Comparison of ENCODE assay signal across 36 cellular contexts in genomic region chr7:56810466-56810865, GRCh38.
"Had no signal": no experiment of that assay in that cellular context is flagged by ENCODE, and none has a peak within 500 bp of the region (broad histone marks: within the 10 kb centered on the region; RNA-seq: fewer than 3 reads in every experiment).

No MANE protein-coding gene starts in this region.

- ATAC-seq: activated CD8-positive, alpha-beta T cell treated with anti-CD3 and anti-CD28 coated beads for 36 hours; activated naive CD4-positive, alpha-beta T cell treated with anti-CD3 and anti-CD28 coated beads, Interleukin-2, amount 50 U/mL, for 72 hours; activated T-cell treated with anti-CD3 and anti-CD28 coated beads, Interleukin-2, amount 50 U/mL, for 4 hours; activated T-cell treated with anti-CD3 and anti-CD28 coated beads, Interleukin-2, amount 50 U/mL, for 72 hours; activated T-helper 17 cell treated with anti-CD3 and anti-CD28 coated beads, Interleukin-2, amount 50 U/mL, for 72 hours had no signal

- H3K4me3 Mint-ChIP-seq: activated B cell treated with CpG ODN at 0.5 μM for 24 hours; activated CD4-positive, alpha-beta memory T cell treated with anti-CD3 and anti-CD28 coated beads for 36 hours; activated CD4-positive, alpha-beta T cell treated with anti-CD3 and anti-CD28 coated beads, Interleukin-2, amount 10 ng/mL, durations not matched to agents 24 days and 14 days; activated CD8-positive, alpha-beta T cell treated with anti-CD3 and anti-CD28 coated beads for 36 hours; activated naive CD4-positive, alpha-beta T cell treated with anti-CD3 and anti-CD28 coated beads for 36 hours; activated naive CD8-positive, alpha-beta T cell treated with anti-CD3 and anti-CD28 coated beads for 36 hours; activated T-cell treated with anti-CD3 and anti-CD28 coated beads, Interleukin-2, amount 50 U/mL, for 4 hours; activated T-cell treated with anti-CD3 and anti-CD28 coated beads, Interleukin-2, amount 50 U/mL, for 72 hours; activated T-helper 1 cell treated with anti-CD3 and anti-CD28 coated beads, Interleukin-12 subunit alpha, Interleukin-12 subunit beta, Interleukin-2, Interleukin-4 antibody, amounts not matched to agents 30 ng/mL and 10 ng/mL and 1 ng/mL, durations not matched to agents 14 hours and 24 hours and 36 hours; activated T-helper 17 cell treated with anti-CD3 and anti-CD28 coated beads, Interleukin-2, amount 50 U/mL, for 72 hours; brain; central memory CD8-positive, alpha-beta T cell; T-helper 1 cell treated with Interleukin-12 subunit alpha and Interleukin-12 subunit beta and Interleukin-4 antibody, amounts not matched to agents 30 μg/mL and 1 μg/mL, for 36 hours; T-helper 2 cell treated with Interferon-gamma antibody and Interleukin-4, amounts not matched to agents 5 μg/mL and 100 μg/mL, for 36 hours had no signal

- H3K27ac Mint-ChIP-seq: activated B cell treated with CpG ODN at 0.5 μM for 24 hours; activated CD4-positive, alpha-beta memory T cell treated with anti-CD3 and anti-CD28 coated beads for 36 hours; activated CD4-positive, alpha-beta T cell treated with anti-CD3 and anti-CD28 coated beads, Interleukin-2, amount 10 ng/mL, durations not matched to agents 24 days and 14 days; activated CD8-positive, alpha-beta T cell treated with anti-CD3 and anti-CD28 coated beads for 36 hours; activated naive CD4-positive, alpha-beta T cell treated with anti-CD3 and anti-CD28 coated beads for 36 hours; activated naive CD4-positive, alpha-beta T cell treated with anti-CD3 and anti-CD28 coated beads, Interleukin-2, amount 50 U/mL, for 72 hours; activated naive CD8-positive, alpha-beta T cell treated with anti-CD3 and anti-CD28 coated beads for 36 hours; activated T-cell treated with anti-CD3 and anti-CD28 coated beads, Interleukin-2, amount 50 U/mL, for 72 hours; activated T-helper 1 cell treated with anti-CD3 and anti-CD28 coated beads, Interleukin-12 subunit alpha, Interleukin-12 subunit beta, Interleukin-2, Interleukin-4 antibody, amounts not matched to agents 30 ng/mL and 10 ng/mL and 1 ng/mL, durations not matched to agents 14 hours and 24 hours and 36 hours; activated T-helper 17 cell treated with anti-CD3 and anti-CD28 coated beads, Interleukin-2, amount 50 U/mL, for 72 hours; brain; T-helper 1 cell treated with Interleukin-12 subunit alpha and Interleukin-12 subunit beta and Interleukin-4 antibody, amounts not matched to agents 30 μg/mL and 1 μg/mL, for 36 hours; T-helper 2 cell treated with Interferon-gamma antibody and Interleukin-4, amounts not matched to agents 5 μg/mL and 100 μg/mL, for 36 hours had no signal

- H3K27me3 Mint-ChIP-seq: activated B cell treated with CpG ODN at 0.5 μM for 24 hours; activated CD4-positive, alpha-beta memory T cell treated with anti-CD3 and anti-CD28 coated beads for 36 hours; activated CD4-positive, alpha-beta T cell treated with anti-CD3 and anti-CD28 coated beads, Interleukin-2, amount 10 ng/mL, durations not matched to agents 24 days and 14 days; activated CD8-positive, alpha-beta T cell treated with anti-CD3 and anti-CD28 coated beads for 36 hours; activated naive CD8-positive, alpha-beta T cell treated with anti-CD3 and anti-CD28 coated beads for 36 hours; activated T-helper 17 cell treated with anti-CD3 and anti-CD28 coated beads, Interleukin-2, amount 50 U/mL, for 72 hours; brain; central memory CD8-positive, alpha-beta T cell had no signal

- H3K36me3 Mint-ChIP-seq: activated CD4-positive, alpha-beta memory T cell treated with anti-CD3 and anti-CD28 coated beads for 36 hours; activated naive CD8-positive, alpha-beta T cell treated with anti-CD3 and anti-CD28 coated beads for 36 hours; brain had no signal

- H3K9me3 Mint-ChIP-seq: activated B cell treated with CpG ODN at 0.5 μM for 24 hours; activated CD4-positive, alpha-beta T cell treated with anti-CD3 and anti-CD28 coated beads, Interleukin-2, amount 10 ng/mL, durations not matched to agents 24 days and 14 days; activated CD8-positive, alpha-beta T cell treated with anti-CD3 and anti-CD28 coated beads for 36 hours; activated naive CD4-positive, alpha-beta T cell treated with anti-CD3 and anti-CD28 coated beads for 36 hours; activated naive CD4-positive, alpha-beta T cell treated with anti-CD3 and anti-CD28 coated beads, Interleukin-2, amount 50 U/mL, for 72 hours; activated naive CD8-positive, alpha-beta T cell treated with anti-CD3 and anti-CD28 coated beads for 36 hours; activated T-cell treated with anti-CD3 and anti-CD28 coated beads, Interleukin-2, amount 50 U/mL, for 4 hours; activated T-cell treated with anti-CD3 and anti-CD28 coated beads, Interleukin-2, amount 50 U/mL, for 72 hours; activated T-helper 1 cell treated with anti-CD3 and anti-CD28 coated beads, Interleukin-12 subunit alpha, Interleukin-12 subunit beta, Interleukin-2, Interleukin-4 antibody, amounts not matched to agents 30 ng/mL and 10 ng/mL and 1 ng/mL, durations not matched to agents 14 hours and 24 hours and 36 hours; activated T-helper 17 cell treated with anti-CD3 and anti-CD28 coated beads, Interleukin-2, amount 50 U/mL, for 72 hours; central memory CD8-positive, alpha-beta T cell; T-helper 1 cell treated with Interleukin-12 subunit alpha and Interleukin-12 subunit beta and Interleukin-4 antibody, amounts not matched to agents 30 μg/mL and 1 μg/mL, for 36 hours; T-helper 2 cell treated with Interferon-gamma antibody and Interleukin-4, amounts not matched to agents 5 μg/mL and 100 μg/mL, for 36 hours had no signal

- DNase-seq: activated B cell treated with CpG ODN at 0.5 μM for 24 hours; activated CD4-positive, alpha-beta memory T cell treated with anti-CD3 and anti-CD28 coated beads for 36 hours; activated CD4-positive, alpha-beta T cell treated with anti-CD3 and anti-CD28 coated beads for 4 hours; activated CD4-positive, alpha-beta T cell treated with anti-CD3 and anti-CD28 coated beads, Interleukin-2, amount 10 ng/mL, durations not matched to agents 24 days and 14 days; activated CD4-positive, alpha-beta T cell treated with anti-CD3 and anti-CD28 coated beads, Interleukin-2, amount 50 U/mL, for 1 hour; activated CD4-positive, alpha-beta T cell treated with anti-CD3 and anti-CD28 coated beads, Interleukin-2, amount 50 U/mL, for 4 hours; activated CD4-positive, CD25-positive, alpha-beta regulatory T cell treated with anti-CD3 and anti-CD28 coated beads, Interleukin-2, amount 50 U/mL, for 72 hours; activated CD8-positive, alpha-beta memory T cell treated with anti-CD3 and anti-CD28 coated beads, Interleukin-2, amount 50 U/mL, for 4 hours; activated CD8-positive, alpha-beta T cell treated with anti-CD3 and anti-CD28 coated beads for 36 hours; activated effector memory CD4-positive, alpha-beta T cell treated with anti-CD3 and anti-CD28 coated beads, Interleukin-2, amount 50 U/mL, for 16 hours; activated gamma-delta T cell treated with Interleukin-2 at 50 U/mL for 16 hours; activated naive CD4-positive, alpha-beta T cell; activated naive CD4-positive, alpha-beta T cell treated with anti-CD3 and anti-CD28 coated beads for 36 hours; activated naive CD4-positive, alpha-beta T cell treated with anti-CD3 and anti-CD28 coated beads, Interleukin-2, amount 50 U/mL, for 16 hours; activated naive CD8-positive, alpha-beta T cell treated with anti-CD3 and anti-CD28 coated beads for 36 hours; activated T-cell treated with anti-CD3 and anti-CD28 coated beads for 4 hours; activated T-cell treated with anti-CD3 and anti-CD28 coated beads, Interleukin-2, amount 50 U/mL, for 1 hour; activated T-cell treated with anti-CD3 and anti-CD28 coated beads, Interleukin-2, amount 50 U/mL, for 4 hours; activated T-cell treated with anti-CD3 and anti-CD28 coated beads, Interleukin-2, amount 50 U/mL, for 72 hours; amygdala; anterior cingulate cortex; caudate nucleus; cerebellar nuclear complex; T-helper 1 cell; T-helper 2 cell; T-helper 9 cell had no signal

- H3K4me1 ChIP-seq: ascending aorta had no signal

- H3K36me3 ChIP-seq: ascending aorta, cardiac muscle cell had no signal

- H3K27me3 ChIP-seq: ascending aorta, cardiac muscle cell had no signal

- H3K4me1 Mint-ChIP-seq: activated B cell treated with CpG ODN at 0.5 μM for 24 hours; activated CD4-positive, alpha-beta T cell treated with anti-CD3 and anti-CD28 coated beads, Interleukin-2, amount 10 ng/mL, durations not matched to agents 24 days and 14 days; activated naive CD8-positive, alpha-beta T cell treated with anti-CD3 and anti-CD28 coated beads for 36 hours; activated T-helper 17 cell treated with anti-CD3 and anti-CD28 coated beads, Interleukin-2, amount 50 U/mL, for 72 hours; brain; central memory CD8-positive, alpha-beta T cell had no signal

- H3K4me3 ChIP-seq: ascending aorta, cardiac muscle cell had no signal

- H3K27ac ChIP-seq: ascending aorta, cardiac muscle cell, VCaP had no signal
